Comparison of ENCODE assay signal across 32 cellular contexts in genomic region chr20:63036266-63036665, GRCh38. TPM values are rescaled to one million over a fixed set of nuclear protein-coding genes. Genes with fewer than 3 reads are reported as not detected.
DNase-seq lines count a peak whose midpoint lies in the region; ATAC-seq, FAIRE-seq and TF ChIP-seq lines count a peak whose summit lies in the region.
"Had no signal": no experiment of that assay in that cellular context is flagged by ENCODE, and none has a peak within 500 bp of the region (broad histone marks: within the 10 kb centered on the region; RNA-seq: fewer than 3 reads in every experiment).

No MANE protein-coding gene starts in this region.

- H3K27me3 Mint-ChIP-seq in CD14-positive monocyte (ENCODE audit: low read depth in 3 of 3), result peaks cover 31 to 76% (median 32%) of the 10 kb centered on the region in 3 donors

- H3K27me3 ChIP-seq in left lung, result peaks cover 20 to 98% of the 10 kb centered on the region in 2 donors
- H3K27me3 ChIP-seq: testis had no signal

- H3K4me1 ChIP-seq in left lung, result no peaks in the 10 kb centered on the region
- H3K4me1 ChIP-seq: testis had no signal

- FAIRE-seq in GM12891 (lab: Jason Lieb, UNC), result no peak
- FAIRE-seq: GM12892, urothelium cell line had no signal

- DNase-seq in CD14-positive monocyte (ENCODE audit: low spot score) (peak; percentile 30), GM12891 (ENCODE audit: insufficient read length, low spot score) (no peak), cerebellar nuclear complex (lab: John Stamatoyannopoulos, UW) (peak; percentile 45 to 46), left lung (peak; percentile 26 to 57), SHP77 treated with DMSO at 0.1 percent for 48 hours (lab: John Stamatoyannopoulos, UW) (no peak), dedifferentiated amniotic fluid mesenchymal stem cell (ENCODE audit: extremely low spot score) (no peak), NCI-H345 treated with DMSO at 0.1 percent for 48 hours (lab: John Stamatoyannopoulos, UW; ENCODE audit: unreplicated experiment) (no peak), occipital lobe (lab: John Stamatoyannopoulos, UW) (no peak)
- DNase-seq: activated CD4-positive, alpha-beta T cell treated with anti-CD3 and anti-CD28 coated beads for 36 hours; activated gamma-delta T cell; activated naive CD8-positive, alpha-beta T cell treated with anti-CD3 and anti-CD28 coated beads, Interleukin-2, amount 50 U/mL, for 24 hours; activated T-cell treated with anti-CD3 and anti-CD28 coated beads, Interleukin-2, amount 50 U/mL, for 24 hours; Calu3; GM23248; kidney glomerular epithelial cell; mesenchymal stem cell; NCI-H146; NCI-H526 treated with DMSO at 0.1 percent for 48 hours; SK-N-SH; stimulated activated naive CD8-positive, alpha-beta T cell treated with anti-CD3 and anti-CD28 coated beads, Interleukin-15, Interleukin-2, amounts not matched to agents 100 U/mL and 50 U/mL, for 24 hours; T-helper 17 cell; testis had no signal

- H3K27ac Mint-ChIP-seq in CD14-positive monocyte, result peak overlapping the region in 1 of 7 donors; percentile 24
- H3K27ac Mint-ChIP-seq: activated CD4-positive, alpha-beta T cell treated with anti-CD3 and anti-CD28 coated beads for 36 hours; activated naive CD8-positive, alpha-beta T cell treated with anti-CD3 and anti-CD28 coated beads, Interleukin-2, amount 50 U/mL, for 24 hours; activated T-cell treated with anti-CD3 and anti-CD28 coated beads, Interleukin-2, amount 50 U/mL, for 24 hours; progenitor cell of endocrine pancreas had no signal

- TF ChIP-seq POLR2A in GM12891 (IDR thresholded peaks at IDR 0.05; ENCODE audit: low read depth, low read length), result 0 out of 2 replicates have a peak, but pooled peaks have one; percentile 13

- no peaks in the 10 kb centered on the region for H3K9me3 ChIP-seq in left lung
- H3K9me3 ChIP-seq: SK-N-SH, testis had no signal

- no peak for TF ChIP-seq CTCF in CD14-positive monocyte (IDR thresholded peaks at IDR 0.05)
- no peak for TF ChIP-seq CTCF in left lung (IDR thresholded peaks at IDR 0.05)

- H3K27ac ChIP-seq in left lung, result no peak overlapping the region
- H3K27ac ChIP-seq: BLaER1 treated with 17β-estradiol and CSF1 and Interleukin-3, amounts not matched to agents 10 nM and 100 nM; GM23248; HL-60; testis had no signal

- H3K36me3 Mint-ChIP-seq in CD14-positive monocyte, result no peaks in the 10 kb centered on the region

- peaks cover 0 to 4% (median 0%) of the 10 kb centered on the region in 7 donors for H3K9me3 Mint-ChIP-seq in CD14-positive monocyte
- H3K9me3 Mint-ChIP-seq: activated naive CD8-positive, alpha-beta T cell treated with anti-CD3 and anti-CD28 coated beads, Interleukin-2, amount 50 U/mL, for 24 hours; activated T-cell treated with anti-CD3 and anti-CD28 coated beads, Interleukin-2, amount 50 U/mL, for 24 hours; central memory CD8-positive, alpha-beta T cell had no signal

- H3K4me3 Mint-ChIP-seq in CD14-positive monocyte, result peak overlapping the region in 1 of 2 donors; percentile 36
- H3K4me3 Mint-ChIP-seq: activated CD4-positive, alpha-beta T cell treated with anti-CD3 and anti-CD28 coated beads for 36 hours; activated naive CD8-positive, alpha-beta T cell treated with anti-CD3 and anti-CD28 coated beads, Interleukin-2, amount 50 U/mL, for 24 hours; activated T-cell treated with anti-CD3 and anti-CD28 coated beads, Interleukin-2, amount 50 U/mL, for 24 hours; central memory CD8-positive, alpha-beta T cell; T-helper 17 cell had no signal

- intact Hi-C loops in CD14-positive monocyte (cut with micrococcal nuclease), result no loop called here
- intact Hi-C loops in left lung (cut with DNase I), result no loop called here

- H3K4me1 Mint-ChIP-seq in CD14-positive monocyte, result peaks cover 10% of the 10 kb centered on the region

- no peak overlapping the region for H3K4me3 ChIP-seq in left lung
- H3K4me3 ChIP-seq: BLaER1 treated with 17β-estradiol and CSF1 and Interleukin-3, amounts not matched to agents 10 nM and 100 nM; GM23248; testis had no signal

- ATAC-seq in left lung, result no peak
- ATAC-seq: activated CD4-positive, alpha-beta T cell treated with anti-CD3 and anti-CD28 coated beads for 36 hours; activated naive CD8-positive, alpha-beta T cell treated with anti-CD3 and anti-CD28 coated beads, Interleukin-2, amount 50 U/mL, for 24 hours; stimulated activated naive CD8-positive, alpha-beta T cell treated with anti-CD3 and anti-CD28 coated beads, Interleukin-15, Interleukin-2, amounts not matched to agents 100 U/mL and 50 U/mL, for 24 hours; T-helper 17 cell had no signal

- no peaks in the 10 kb centered on the region for H3K36me3 ChIP-seq in left lung
- H3K36me3 ChIP-seq: BLaER1 treated with 17β-estradiol and CSF1 and Interleukin-3, amounts not matched to agents 10 nM and 100 nM had no signal

TF ChIP-seq in GM12891, 5 proteins besides CTCF, POLR2A, EP300 and RAD21:
- no peak for TF ChIP-seq TAF1 (IDR thresholded peaks at IDR 0.05; ENCODE audit: low read depth, low read length)
- TF ChIP-seq PAX5 (IDR thresholded peaks at IDR 0.05; ENCODE audit: insufficient read depth, low read length, severe bottlenecking), result no peak
- 0 out of 2 replicates have a peak, but pooled peaks have one; percentile 19 for TF ChIP-seq POLR2AphosphoS5 (IDR thresholded peaks at IDR 0.05; ENCODE audit: low read depth, low read length)

RNA-seq across cellular contexts. Expression of gene BHLHE23, which starts 29.5 kb away (rescaled TPM):
- not detected for polyA plus RNA-seq in CD14-positive monocyte
- polyA plus RNA-seq in GM12891 (2012; ENCODE audit: low read depth, missing spikeins), result not detected
- total RNA-seq in left lung, result not detected
- not detected for total RNA-seq in occipital lobe
- total RNA-seq: activated CD4-positive, alpha-beta T cell treated with anti-CD3 and anti-CD28 coated beads for 36 hours; activated CD8-positive, alpha-beta memory T cell treated with anti-CD3 and anti-CD28 coated beads for 36 hours; Calu3; Daoy; glomerular endothelial cell; GM23248; progenitor cell of endocrine pancreas; RPMI7951; T-helper 17 cell had no signal
- polyA plus RNA-seq: GM23248, SK-N-SH had no signal

Comparison
In these comparisons a context has a peak if more than half of its experiments do, and no peak if none do; other contexts are left out.
1. DNase-seq: peak in CD14-positive monocyte (single experiment), cerebellar nuclear complex (2 of 2) and left lung (2 of 2); none in GM12891 (single experiment), SHP77 treated with DMSO at 0.1 percent for 48 hours (single experiment), dedifferentiated amniotic fluid mesenchymal stem cell (single experiment), NCI-H345 treated with DMSO at 0.1 percent for 48 hours (single experiment) and occipital lobe (single experiment).